Comparison of ENCODE assay signal across 2 cellular contexts in genomic region chr15:66919421-66919820, GRCh38.
TF ChIP-seq lines count a peak whose summit lies in the region.

No MANE protein-coding gene starts in this region.

TF ChIP-seq in IMR-90, 13 proteins besides CTCF, POLR2A, EP300 and RAD21:
- TF ChIP-seq USF2 (IDR thresholded peaks at IDR 0.05; ENCODE audit: low read depth, low read length): no peak
- no peak for TF ChIP-seq NFE2L2 (IDR thresholded peaks at IDR 0.05; ENCODE audit: low read depth, low read length)
- TF ChIP-seq BHLHE40 (IDR thresholded peaks at IDR 0.05; ENCODE audit: low read depth, low read length): no peak
- TF ChIP-seq FOS (IDR thresholded peaks at IDR 0.05; ENCODE audit: low read depth, low read length): no peak
- TF ChIP-seq ELK1 (IDR thresholded peaks at IDR 0.05; ENCODE audit: borderline replicate concordance, low read depth, low read length): no peak
- no peak for TF ChIP-seq MXI1 (IDR thresholded peaks at IDR 0.05; ENCODE audit: borderline replicate concordance, low read depth, low read length)
- TF ChIP-seq RFX5 (IDR thresholded peaks at IDR 0.05; ENCODE audit: low read depth, low read length): no peak
- no peak for TF ChIP-seq CHD1 (IDR thresholded peaks at IDR 0.05; ENCODE audit: low read depth, low read length)
- no peak for TF ChIP-seq CEBPB (IDR thresholded peaks at IDR 0.05; ENCODE audit: low read depth, low read length)
- TF ChIP-seq MAFK (IDR thresholded peaks at IDR 0.05; ENCODE audit: low read depth, low read length): no peak
- no peak for TF ChIP-seq MAZ (IDR thresholded peaks at IDR 0.05; ENCODE audit: borderline replicate concordance, low read depth, low read length)
- TF ChIP-seq RCOR1 (IDR thresholded peaks at IDR 0.05; ENCODE audit: insufficient replicate concordance, low read length): no peak
- TF ChIP-seq SMC3 (IDR thresholded peaks at IDR 0.05; ENCODE audit: low read depth, low read length): no peak
TF ChIP-seq in IMR-90: peak in this region for 0.

TF ChIP-seq in K562, 482 proteins besides CTCF, POLR2A, EP300 and RAD21 (continued from another document):
- TF ChIP-seq OTX1 (CRISPR knock-in tag; IDR thresholded peaks at IDR 0.05): no peak
- TF ChIP-seq HNRNPLL (IDR thresholded peaks at IDR 0.05; ENCODE audit: low read depth, low read length, poor library complexity, severe bottlenecking): no peak
- no peak for TF ChIP-seq DIDO1 (tag; IDR thresholded peaks at IDR 0.05; ENCODE audit: low read depth)
TF ChIP-seq in K562: peak in this region for 0.
